ENCODE assay signal across 27 cellular contexts in the genomic region with DNA sequence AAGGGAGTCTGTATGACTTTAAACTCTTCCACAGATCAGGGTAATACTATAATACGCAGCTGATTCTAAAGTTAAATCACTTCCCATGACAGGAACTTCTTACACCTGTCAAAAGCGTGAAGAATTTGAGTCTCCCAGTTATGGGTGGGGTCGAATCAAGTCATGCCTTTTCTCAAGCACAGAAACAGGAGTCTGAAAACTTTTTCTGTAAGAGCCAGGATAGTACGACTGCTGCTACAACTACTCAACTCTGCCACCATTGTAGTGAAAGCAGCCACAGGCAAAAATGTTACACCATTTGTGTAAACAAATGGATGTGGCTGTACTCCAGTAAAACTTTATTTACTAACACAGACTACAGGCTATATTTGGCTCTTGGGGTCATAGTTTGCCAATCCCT.
A peak's percentile ranks its signal among the peaks of the same experiment; 100 is the strongest.
DNase-seq lines count a peak whose midpoint lies in the region; ATAC-seq, FAIRE-seq and TF ChIP-seq lines count a peak whose summit lies in the region.
"Had no signal": no experiment of that assay in that cellular context is flagged by ENCODE, and none has a peak within 500 bp of the region (broad histone marks: within the 10 kb centered on the region; RNA-seq: fewer than 3 reads in every experiment).

No MANE protein-coding gene starts in this region.

- H3K27me3 ChIP-seq in IMR-90 (ENCODE audit: control insufficient read depth, insufficient read depth, low read length), result no peaks in the 10 kb centered on the region
- H3K27me3 ChIP-seq in SJCRH30, result no peaks in the 10 kb centered on the region
- H3K27me3 ChIP-seq in pancreas, result no peaks in the 10 kb centered on the region
- H3K27me3 ChIP-seq in neuronal stem cell (ENCODE audit: control insufficient read depth in 3 of 3, insufficient read depth in 3 of 3, low read depth in 1 of 3, low read length in 3 of 3), result no peaks in the 10 kb centered on the region
- H3K27me3 ChIP-seq in Caco-2 (replicated peaks; ENCODE audit: control insufficient read depth, insufficient read depth, low read length), result no peaks in the 10 kb centered on the region
- H3K27me3 ChIP-seq: BLaER1 treated with 17β-estradiol and CSF1 and Interleukin-3, amounts not matched to agents 10 nM and 100 nM; spleen had no signal

- H2BK12ac ChIP-seq in neuronal stem cell (ENCODE audit: low read length), result no peak overlapping the region

- H3K36me3 ChIP-seq in IMR-90 (ENCODE audit: control insufficient read depth, insufficient read depth, low read length) (no peaks in the 10 kb centered on the region), SJCRH30 (no peaks in the 10 kb centered on the region), pancreas (no peaks in the 10 kb centered on the region), neuronal stem cell (replicated peaks in 1 of 2; ENCODE audit: control insufficient read depth in 2 of 2, insufficient read depth in 2 of 2, low read length in 2 of 2) (no peaks in the 10 kb centered on the region), Caco-2 (ENCODE audit: control insufficient read depth, insufficient read depth, low read length) (no peaks in the 10 kb centered on the region)
- H3K36me3 ChIP-seq: BLaER1 treated with 17β-estradiol and CSF1 and Interleukin-3, amounts not matched to agents 10 nM and 100 nM; spleen had no signal

- H2BK120ac ChIP-seq in IMR-90 (ENCODE audit: low read depth, low read length) (no peak overlapping the region), neuronal stem cell (ENCODE audit: low read depth, low read length) (no peak overlapping the region)

- H3K27me3 Mint-ChIP-seq in glutamatergic neuron (ENCODE audit: unreplicated experiment) (no peaks in the 10 kb centered on the region), Caco-2 (ENCODE audit: insufficient read depth, unreplicated experiment) (no peaks in the 10 kb centered on the region)
- H3K27me3 Mint-ChIP-seq: activated CD4-positive, alpha-beta memory T cell treated with anti-CD3 and anti-CD28 coated beads, Interleukin-2, amount 10 ng/mL, durations not matched to agents 7 days and 5 days had no signal

- no peak overlapping the region for H3K4me3 Mint-ChIP-seq in glutamatergic neuron (ENCODE audit: unreplicated experiment)
- H3K4me3 Mint-ChIP-seq in Caco-2 (ENCODE audit: unreplicated experiment), result no peak overlapping the region
- H3K4me3 Mint-ChIP-seq: activated CD4-positive, alpha-beta memory T cell treated with anti-CD3 and anti-CD28 coated beads, Interleukin-2, amount 10 ng/mL, durations not matched to agents 7 days and 5 days; nephron had no signal

- H3K9me3 Mint-ChIP-seq in glutamatergic neuron (ENCODE audit: unreplicated experiment) (peaks cover 2% of the 10 kb centered on the region), Caco-2 (ENCODE audit: unreplicated experiment) (no peaks in the 10 kb centered on the region)

- TF ChIP-seq CTCF in IMR-90 (conservative IDR thresholded peaks at IDR 0.05; ENCODE audit: low read depth, low read length) (no peak), glutamatergic neuron (IDR thresholded peaks at IDR 0.05; ENCODE audit: partially characterized antibody, unreplicated experiment) (no peak), pancreas (IDR thresholded peaks at IDR 0.05) (no peak), Caco-2 (IDR thresholded peaks at IDR 0.05; ENCODE audit: insufficient read depth in 1 of 2, low read depth in 1 of 2, low read length in 1 of 2, severe bottlenecking in 1 of 2, unreplicated experiment in 1 of 2) (no peak)

- no peak overlapping the region for H3K56ac ChIP-seq in IMR-90 (ENCODE audit: extremely low read depth, insufficient read depth, low read length)

- H3K9ac ChIP-seq in IMR-90 (ENCODE audit: low read depth, low read length), result no peak overlapping the region
- no peak overlapping the region for H3K9ac ChIP-seq in neuronal stem cell (ENCODE audit: low read depth, low read length, poor library complexity)
- H3K9ac ChIP-seq: BLaER1 treated with 17β-estradiol and CSF1 and Interleukin-3, amounts not matched to agents 10 nM and 100 nM had no signal

- H4K8ac ChIP-seq in IMR-90 (ENCODE audit: low read depth in 2 of 2, low read length in 2 of 2) (no peak overlapping the region), neuronal stem cell (ENCODE audit: low read depth, low read length) (no peak overlapping the region)

- POLR2A ChIA-PET in IMR-90 (lab: Charles Lee; ENCODE audit: unreplicated experiment) (no interaction called here), Caco-2 (lab: Charles Lee) (no interaction called here), HEK293T (lab: Yijun Ruan, JAX) (no interaction called here)

- TF ChIP-seq POLR2A in IMR-90 (IDR thresholded peaks at IDR 0.05; ENCODE audit: low read depth, low read length), result no peak

- no peak overlapping the region for H3K27ac ChIP-seq in IMR-90 (ENCODE audit: insufficient read depth, low read length)
- peak overlapping the region; percentile 78 for H3K27ac ChIP-seq in SJCRH30
- no peak overlapping the region for H3K27ac ChIP-seq in pancreas
- no peak overlapping the region for H3K27ac ChIP-seq in neuronal stem cell (replicated peaks; ENCODE audit: low read length)
- H3K27ac ChIP-seq: BLaER1 treated with 17β-estradiol and CSF1 and Interleukin-3, amounts not matched to agents 10 nM and 100 nM; spleen had no signal

- H3K18ac ChIP-seq in IMR-90 (ENCODE audit: low read depth, low read length), result no peak overlapping the region
- no peak overlapping the region for H3K18ac ChIP-seq in neuronal stem cell (ENCODE audit: low read length)

- dilution Hi-C loops in IMR-90 (cut with HindIII; ENCODE audit: low sequenced_read_pairs, unreplicated experiment), result no loop called here

- H2AFZ ChIP-seq in IMR-90 (replicated peaks; ENCODE audit: low read length, poor library complexity) (no peak overlapping the region), neuronal stem cell (ENCODE audit: low read length) (no peak overlapping the region)

- H3K4me1 ChIP-seq in IMR-90 (ENCODE audit: control insufficient read depth, insufficient read depth, low read length) (no peaks in the 10 kb centered on the region), SJCRH30 (peaks cover 25% of the 10 kb centered on the region), pancreas (peaks cover 0 to 6% (median 0%) of the 10 kb centered on the region in 3 donors), neuronal stem cell (ENCODE audit: control insufficient read depth in 2 of 2, insufficient read depth in 1 of 2, low read depth in 1 of 2, low read length in 2 of 2) (no peaks in the 10 kb centered on the region), Caco-2 (peaks cover 27% of the 10 kb centered on the region)

- CTCF ChIA-PET in IMR-90 (lab: Yijun Ruan, JAX), result no interaction called here
- CTCF ChIA-PET in Caco-2 (lab: Charles Lee), result no interaction called here
- CTCF ChIA-PET in HEK293T (lab: Yijun Ruan, JAX), result interaction anchor here (0.6 kb wide), 1 partner anchor 85 kb away, joined by 3 read pairs; no protein-coding TSS in a partner anchor

- intact Hi-C loops in IMR-90 (cut with micrococcal nuclease), result no loop called here
- intact Hi-C loops in pancreas (cut with DNase I), result no loop called here
- intact Hi-C loops in Caco-2 (cut with micrococcal nuclease; ENCODE audit: unreplicated experiment), result loop anchor here (10.0 kb wide), 1 partner anchor 207 kb away; no protein-coding TSS in a partner anchor
- intact Hi-C loops in posterior cingulate gyrus (cut with DNase I), result no loop called here

- H3K9me1 ChIP-seq in IMR-90 (ENCODE audit: insufficient read depth, low read length), result no peaks in the 10 kb centered on the region

- peaks cover 4% of the 10 kb centered on the region; the same call in 1 of the 2 replicates for H3K9me3 ChIP-seq in IMR-90 (ENCODE audit: control insufficient read depth, insufficient read depth, low read length)
- no peaks in the 10 kb centered on the region for H3K9me3 ChIP-seq in SJCRH30 (replicated peaks)
- no peaks in the 10 kb centered on the region for H3K9me3 ChIP-seq in pancreas
- peaks cover 0 to 8% of the 10 kb centered on the region in 2 donors for H3K9me3 ChIP-seq in neuronal stem cell (replicated peaks in 1 of 2; ENCODE audit: control insufficient read depth in 2 of 2, insufficient read depth in 1 of 2, low read depth in 1 of 2, low read length in 2 of 2)
- no peaks in the 10 kb centered on the region for H3K9me3 ChIP-seq in Caco-2

- no peak overlapping the region for H3K4me2 ChIP-seq in IMR-90 (ENCODE audit: low read depth, low read length)
- no peak overlapping the region for H3K4me2 ChIP-seq in neuronal stem cell (ENCODE audit: insufficient read depth, low read length, poor library complexity, severe bottlenecking)
- H3K4me2 ChIP-seq: BLaER1 treated with 17β-estradiol and CSF1 and Interleukin-3, amounts not matched to agents 10 nM and 100 nM had no signal

- no peaks in the 10 kb centered on the region for H4K20me1 ChIP-seq in IMR-90 (ENCODE audit: insufficient read depth, low read length)
- H4K20me1 ChIP-seq: BLaER1 treated with 17β-estradiol and CSF1 and Interleukin-3, amounts not matched to agents 10 nM and 100 nM had no signal

- whole genome bisulfite sequencing in IMR-90 (ENCODE audit: extremely low coverage in 2 of 2, insufficient read length in 1 of 2), 2 experiments, result no CpG with 5 or more reads among the region's 4 CpGs
- WGBS in pancreas, 2 donors, result 39 to 86% methylated on average over 4 of the region's 4 CpGs
- WGBS in neuronal stem cell (ENCODE audit: extremely low coverage in 2 of 2, insufficient read length in 2 of 2, insufficient replicate concordance in 1 of 2), 2 donors, result no CpG with 5 or more reads among the region's 4 CpGs

- no peak overlapping the region for H3K4ac ChIP-seq in IMR-90 (ENCODE audit: low read depth, low read length)
- H3K4ac ChIP-seq in neuronal stem cell (ENCODE audit: low read length), result no peak overlapping the region

- H2BK5ac ChIP-seq in IMR-90 (ENCODE audit: low read depth, low read length, poor library complexity, severe bottlenecking) (no peak overlapping the region), neuronal stem cell (ENCODE audit: low read length) (no peak overlapping the region)

- ATAC-seq in IMR-90 (ENCODE audit: low read depth) (peak; percentile 17; the same call in 1 of the 2 replicates), pancreas (peak in 3 of 4 donors; percentile 32 to 79 (median 63))
- ATAC-seq: GM12878, HCT116 had no signal

- H4K91ac ChIP-seq in IMR-90 (ENCODE audit: insufficient read depth, low read depth, low read length) (no peak overlapping the region), neuronal stem cell (ENCODE audit: low read depth, low read length, poor library complexity) (no peak overlapping the region)

- H3K23ac ChIP-seq in IMR-90 (ENCODE audit: low read depth, low read length) (no peak overlapping the region), neuronal stem cell (ENCODE audit: low read depth, low read length, poor library complexity) (no peak overlapping the region)

- in situ Hi-C loops in IMR-90 (cut with MboI; ENCODE audit: low sequenced_read_pairs), result no loop called here

- H3K4me3 ChIP-seq in IMR-90 (ENCODE audit: insufficient read depth, low read depth, low read length) (no peak overlapping the region), SJCRH30 (no peak overlapping the region), pancreas (no peak overlapping the region), neuronal stem cell (ENCODE audit: low read length in 2 of 2) (no peak overlapping the region), Caco-2 (ENCODE audit: low read depth, low read length) (no peak overlapping the region)
- H3K4me3 ChIP-seq: BLaER1 treated with 17β-estradiol and CSF1 and Interleukin-3, amounts not matched to agents 10 nM and 100 nM; GM12878; spleen had no signal

- no peak for DNase-seq in IMR-90
- DNase-seq in SJCRH30, result peak; percentile 65 to 88
- DNase-seq in glutamatergic neuron, result no peak
- DNase-seq in pancreas, result no peak
- no peak for DNase-seq in neuronal stem cell (ENCODE audit: low spot score)
- DNase-seq in Caco-2, result no peak
- no peak for DNase-seq in HEK293T (ENCODE audit: extremely low spot score)
- no peak for DNase-seq in posterior cingulate gyrus
- DNase-seq: activated CD4-positive, alpha-beta memory T cell treated with anti-CD3 and anti-CD28 coated beads, Interleukin-2, amount 10 ng/mL, durations not matched to agents 7 days and 5 days; activated CD8-positive, alpha-beta memory T cell treated with anti-CD3 and anti-CD28 coated beads, Interleukin-2, amount 50 U/mL, for 4 hours; activated naive CD4-positive, alpha-beta T cell treated with Interleukin-2 at 50 U/mL for 16 hours; DMS153; KBM-7; NCI-H1417 treated with DMSO at 0.1 percent for 48 hours; NCI-H2081 treated with DMSO at 0.1 percent for 48 hours; NCI-H226; SHP77 treated with DMSO at 0.1 percent for 48 hours; spleen; stimulated activated CD4-positive, alpha-beta T cell treated with anti-CD3 and anti-CD28 coated beads, Interleukin-2, amount 100 ng/mL, for 24 hours; stimulated activated naive CD8-positive, alpha-beta T cell treated with anti-CD3 and anti-CD28 coated beads, Interleukin-15, Interleukin-2, amounts not matched to agents 100 U/mL and 50 U/mL, for 24 hours had no signal

- H3K36me3 Mint-ChIP-seq in glutamatergic neuron (ENCODE audit: unreplicated experiment), result peaks cover 6% of the 10 kb centered on the region
- no peaks in the 10 kb centered on the region for H3K36me3 Mint-ChIP-seq in Caco-2 (ENCODE audit: insufficient read depth, unreplicated experiment)

- peak overlapping the region; percentile 95 for H3K27ac Mint-ChIP-seq in glutamatergic neuron (ENCODE audit: unreplicated experiment)
- no peak overlapping the region for H3K27ac Mint-ChIP-seq in Caco-2 (ENCODE audit: unreplicated experiment)
- H3K27ac Mint-ChIP-seq: activated CD4-positive, alpha-beta memory T cell treated with anti-CD3 and anti-CD28 coated beads, Interleukin-2, amount 10 ng/mL, durations not matched to agents 7 days and 5 days; nephron had no signal

- H3K4me1 Mint-ChIP-seq in glutamatergic neuron (ENCODE audit: low read depth, unreplicated experiment) (peaks cover 19% of the 10 kb centered on the region), Caco-2 (ENCODE audit: low read depth, unreplicated experiment) (peaks cover 7% of the 10 kb centered on the region)

- H3K14ac ChIP-seq in IMR-90 (replicated peaks; ENCODE audit: low read depth, low read length) (no peak overlapping the region), neuronal stem cell (ENCODE audit: low read length) (no peak overlapping the region)

- no peak overlapping the region for H2BK20ac ChIP-seq in IMR-90 (ENCODE audit: low read depth, low read length)

- no peak overlapping the region for H4K5ac ChIP-seq in IMR-90 (ENCODE audit: low read depth, low read length)

- TF ChIP-seq RAD21 in IMR-90 (IDR thresholded peaks at IDR 0.05; ENCODE audit: low read length), result no peak

- H2BK15ac ChIP-seq in IMR-90 (ENCODE audit: low read depth, low read length) (no peak overlapping the region; the same call in 2 of the 3 replicates), neuronal stem cell (ENCODE audit: low read length) (no peak overlapping the region)

- H2AK9ac ChIP-seq in IMR-90 (replicated peaks; ENCODE audit: low read depth, low read length, poor library complexity), result no peak overlapping the region

- no peak overlapping the region for H2AK5ac ChIP-seq in IMR-90 (ENCODE audit: low read depth, low read length)
- no peak overlapping the region for H2AK5ac ChIP-seq in neuronal stem cell (ENCODE audit: low read depth, low read length)

- no peaks in the 10 kb centered on the region for H3K79me1 ChIP-seq in IMR-90 (ENCODE audit: low read depth in 1 of 2, low read length in 2 of 2)
- H3K79me1 ChIP-seq in neuronal stem cell (ENCODE audit: low read depth, low read length), result no peaks in the 10 kb centered on the region

- no TSS peak for BruUV-seq in IMR-90 (replicated peaks; lab: Mats Ljungman, UMichigan)
- no TSS peak for BruUV-seq in Caco-2 (replicated peaks; lab: Mats Ljungman, UMichigan)

- FAIRE-seq in pancreas (lab: Jason Lieb, UNC), result no peak
- FAIRE-seq: endothelial cell of umbilical vein, GM12878, islet of Langerhans, RCC 7860 had no signal

Comparison
In these comparisons a context has a peak if more than half of its experiments do, and no peak if none do; other contexts are left out.
1. DNase-seq: peak in SJCRH30 (2 of 2); none in IMR-90 (single experiment), glutamatergic neuron (single experiment), pancreas (0 of 6), neuronal stem cell (single experiment), Caco-2 (0 of 2), HEK293T (single experiment) and posterior cingulate gyrus (0 of 10).